ENCODE assay signal across 1 cellular context in genomic region chr19:10574462-10574861, GRCh38.
TF ChIP-seq lines count a peak whose summit lies in the region.

No MANE protein-coding gene starts in this region.

TF ChIP-seq in IMR-90, 13 proteins besides CTCF, POLR2A, EP300 and RAD21:
- no peak for TF ChIP-seq RCOR1 (IDR thresholded peaks at IDR 0.05; ENCODE audit: insufficient replicate concordance, low read length)
- no peak for TF ChIP-seq CHD1 (IDR thresholded peaks at IDR 0.05; ENCODE audit: low read depth, low read length)
- TF ChIP-seq SMC3 (IDR thresholded peaks at IDR 0.05; ENCODE audit: low read depth, low read length), result no peak
- no peak for TF ChIP-seq RFX5 (IDR thresholded peaks at IDR 0.05; ENCODE audit: low read depth, low read length)
- TF ChIP-seq BHLHE40 (IDR thresholded peaks at IDR 0.05; ENCODE audit: low read depth, low read length), result no peak
- no peak for TF ChIP-seq NFE2L2 (IDR thresholded peaks at IDR 0.05; ENCODE audit: low read depth, low read length)
- no peak for TF ChIP-seq MAFK (IDR thresholded peaks at IDR 0.05; ENCODE audit: low read depth, low read length)
- no peak for TF ChIP-seq CEBPB (IDR thresholded peaks at IDR 0.05; ENCODE audit: low read depth, low read length)
- TF ChIP-seq MAZ (IDR thresholded peaks at IDR 0.05; ENCODE audit: borderline replicate concordance, low read depth, low read length), result no peak
- no peak for TF ChIP-seq FOS (IDR thresholded peaks at IDR 0.05; ENCODE audit: low read depth, low read length)
- no peak for TF ChIP-seq MXI1 (IDR thresholded peaks at IDR 0.05; ENCODE audit: borderline replicate concordance, low read depth, low read length)
- TF ChIP-seq USF2 (IDR thresholded peaks at IDR 0.05; ENCODE audit: low read depth, low read length), result no peak
- no peak for TF ChIP-seq ELK1 (IDR thresholded peaks at IDR 0.05; ENCODE audit: borderline replicate concordance, low read depth, low read length)
